Comparison of ENCODE assay signal across 1 cellular context in the genomic region with DNA sequence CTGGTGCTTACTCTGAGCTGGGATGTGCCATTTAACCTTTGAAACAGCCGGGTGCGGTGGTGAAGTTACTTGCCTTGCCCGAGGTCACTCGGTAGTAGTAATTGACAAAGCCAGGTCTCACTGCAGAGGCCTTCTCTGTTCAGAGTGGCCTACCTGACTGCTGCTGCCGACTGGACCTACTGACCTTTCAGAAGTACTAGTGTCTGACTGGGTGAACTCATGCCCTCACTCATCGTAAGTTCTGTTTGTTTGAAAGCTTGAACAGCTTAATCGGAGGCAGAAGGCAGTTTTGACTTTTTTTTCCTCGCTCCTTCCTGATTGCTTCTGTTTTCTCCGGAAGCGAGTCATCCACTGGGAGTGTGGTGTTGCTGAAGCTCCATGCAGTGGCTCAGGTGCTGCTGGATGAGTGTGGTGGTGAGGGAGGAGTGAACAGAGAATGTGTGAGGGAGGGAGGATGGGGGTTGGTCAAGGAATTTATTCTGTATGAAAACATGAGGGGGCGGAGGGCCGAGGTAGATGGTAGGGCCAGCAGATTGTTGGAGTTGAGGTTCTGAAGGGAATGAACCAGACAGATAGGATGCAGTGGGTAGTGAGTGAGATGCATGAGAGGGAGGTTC.
TF ChIP-seq lines count a peak whose summit lies in the region.

No MANE protein-coding gene starts in this region.

TF ChIP-seq in endothelial cell of umbilical vein, 7 proteins besides CTCF, POLR2A, EP300 and RAD21 (continued from another document):
- no peak for TF ChIP-seq EZH2 (IDR thresholded peaks at IDR 0.05; ENCODE audit: borderline replicate concordance, low read depth, low read length, severe bottlenecking)
- peak; percentile 49 for TF ChIP-seq FOS (IDR thresholded peaks at IDR 0.05; ENCODE audit: borderline replicate concordance, insufficient read depth, low read length)
